Comparison of ENCODE assay signal across 1 cellular context in genomic region chrX:19698691-19699090, GRCh38.
TF ChIP-seq lines count a peak whose summit lies in the region.

No MANE protein-coding gene starts in this region.

TF ChIP-seq in K562, 482 proteins besides CTCF, POLR2A, EP300 and RAD21 (continued from another document):
- TF ChIP-seq CEBPZ (IDR thresholded peaks at IDR 0.05; ENCODE audit: borderline replicate concordance, low read depth, low read length) (no peak), GABPA (tag; conservative IDR thresholded peaks at IDR 0.05; ENCODE audit: low read depth) (peak; percentile 34; the same call in 1 of the 2 replicates), ZNF24 (IDR thresholded peaks at IDR 0.05) (peak; percentile 92)
